In the genomic region with DNA sequence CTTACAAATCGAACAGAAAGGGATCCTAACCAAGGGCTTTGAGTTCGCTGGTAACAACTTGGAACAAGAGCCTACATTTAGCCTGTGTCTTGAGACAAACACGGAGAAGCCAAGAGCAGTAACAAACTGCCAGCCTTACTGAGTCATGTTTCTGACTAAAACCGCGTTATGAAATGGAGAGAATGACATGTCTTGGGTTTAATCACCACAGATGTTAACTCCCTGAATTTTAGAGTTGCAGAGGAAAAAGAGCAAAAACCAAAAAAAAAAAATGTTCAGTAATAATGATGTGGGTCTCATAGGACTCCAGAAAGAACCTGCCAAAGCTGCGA, we compare ENCODE assay signal across 8 cellular contexts. TPM values are rescaled to one million over a fixed set of nuclear protein-coding genes. Genes with fewer than 3 reads are reported as not detected.
DNase-seq lines count a peak whose midpoint lies in the region; ATAC-seq, FAIRE-seq and TF ChIP-seq lines count a peak whose summit lies in the region.

No MANE protein-coding gene starts in this region.

- H3K27me3 ChIP-seq in GM06990 (replicated peaks; ENCODE audit: control insufficient read depth, insufficient read depth, low read length) = no peaks in the 10 kb centered on the region
- H3K27me3 ChIP-seq in ovary = no peaks in the 10 kb centered on the region

- peak; percentile 89 for FAIRE-seq in H54 (lab: Jason Lieb, UNC)

- no peak for TF ChIP-seq EP300 in ovary (IDR thresholded peaks at IDR 0.05)

- TF ChIP-seq CTCF in GM06990 (IDR thresholded peaks at IDR 0.05; ENCODE audit: insufficient read depth, low read length, poor library complexity, severe bottlenecking) = no peak
- TF ChIP-seq CTCF in ovary (IDR thresholded peaks at IDR 0.05) = no peak

- peaks cover 49% of the 10 kb centered on the region for H3K4me1 Mint-ChIP-seq in activated T-cell treated with anti-CD3 and anti-CD28 coated beads, Interleukin-2, amount 50 U/mL, for 4 hours (ENCODE audit: low read depth)

- H3K27ac ChIP-seq in ovary = peak overlapping the region in 1 of 2 donors; percentile 97

- H3K36me3 Mint-ChIP-seq in activated T-cell treated with anti-CD3 and anti-CD28 coated beads, Interleukin-2, amount 50 U/mL, for 4 hours (ENCODE audit: insufficient read depth) = no peaks in the 10 kb centered on the region

- no peaks in the 10 kb centered on the region for H3K27me3 Mint-ChIP-seq in activated T-cell treated with anti-CD3 and anti-CD28 coated beads, Interleukin-2, amount 50 U/mL, for 4 hours (ENCODE audit: low read depth)

- 4 to 6% (median 5%) methylated on average over 6 of the region's 6 CpGs for WGBS in ovary, 3 donors

- peak; percentile 61 to 67 for ATAC-seq in activated T-cell treated with anti-CD3 and anti-CD28 coated beads, Interleukin-2, amount 50 U/mL, for 4 hours

- no peak for TF ChIP-seq POLR2A in H54 (IDR thresholded peaks at IDR 0.05; ENCODE audit: low read depth, low read length)
- TF ChIP-seq POLR2A in ovary (IDR thresholded peaks at IDR 0.05) = no peak

- H3K4me3 ChIP-seq in GM06990 (replicated peaks; ENCODE audit: low read depth, low read length) (peak overlapping the region; percentile 93), ovary (peak overlapping the region; percentile 98)

- H3K36me3 ChIP-seq in GM06990 (ENCODE audit: control insufficient read depth, insufficient read depth, low read length) = no peaks in the 10 kb centered on the region
- no peaks in the 10 kb centered on the region for H3K36me3 ChIP-seq in ovary

- DNase-seq in GM06990 (ENCODE audit: extremely low read depth, insufficient read length) (peak; percentile 30), H54 (ENCODE audit: insufficient read length, low spot score) (peak; percentile 19), LoVo (ENCODE audit: low spot score) (peak; percentile 60), foreskin melanocyte (peak; percentile 59), ovary (peak in 2 of 5 donors; percentile 17 to 62), KG1 (lab: John Stamatoyannopoulos, UW) (no peak), NCI-H526 treated with DMSO at 0.1 percent for 48 hours (lab: John Stamatoyannopoulos, UW) (no peak)
- peak; percentile 14 for DNase-seq in activated T-cell treated with anti-CD3 and anti-CD28 coated beads, Interleukin-2, amount 50 U/mL, for 4 hours

- peaks cover 1% of the 10 kb centered on the region for H3K4me1 ChIP-seq in ovary (ENCODE audit: insufficient read depth)

- no peaks in the 10 kb centered on the region for H3K9me3 Mint-ChIP-seq in activated T-cell treated with anti-CD3 and anti-CD28 coated beads, Interleukin-2, amount 50 U/mL, for 4 hours

- peak overlapping the region; percentile 93 for H3K4me3 Mint-ChIP-seq in activated T-cell treated with anti-CD3 and anti-CD28 coated beads, Interleukin-2, amount 50 U/mL, for 4 hours

- no peaks in the 10 kb centered on the region for H3K9me3 ChIP-seq in ovary

- intact Hi-C loops in ovary (cut with DNase I) = no loop called here

RNA-seq across cellular contexts. Expression of a gene that starts 1.0 kb away (rescaled TPM):
- total RNA-seq in activated T-cell treated with anti-CD3 and anti-CD28 coated beads, Interleukin-2, amount 50 U/mL, for 4 hours = 10 to 100 TPM; 52.2 to 56.3 (median 54.6) TPM
- 10 to 100 TPM; 18.2 to 25.6 (median 23.1) TPM for total RNA-seq in ovary
- 1 to 10 TPM; 6.5 to 10.0 TPM for polyA plus RNA-seq in ovary

RNA-seq across cellular contexts. Expression of a gene that starts 59.0 kb away (rescaled TPM):
- 10 to 100 TPM; 23.2 to 26.3 (median 26.2) TPM for total RNA-seq in activated T-cell treated with anti-CD3 and anti-CD28 coated beads, Interleukin-2, amount 50 U/mL, for 4 hours
- total RNA-seq in ovary = 10 to 100 TPM; 13.4 to 28.0 (median 22.4) TPM
- 10 to 100 TPM; 17.2 to 18.2 TPM for polyA plus RNA-seq in ovary

Comparison
In these comparisons a context has a peak if more than half of its experiments do, and no peak if none do; other contexts are left out.
1. DNase-seq: peak in GM06990 (single experiment), H54 (single experiment), LoVo (single experiment), activated T-cell treated with anti-CD3 and anti-CD28 coated beads, Interleukin-2, amount 50 U/mL, for 4 hours (single experiment) and foreskin melanocyte (single experiment); none in KG1 (single experiment) and NCI-H526 treated with DMSO at 0.1 percent for 48 hours (single experiment).